1 cellular context compared by ENCODE assay signal in the genomic region with DNA sequence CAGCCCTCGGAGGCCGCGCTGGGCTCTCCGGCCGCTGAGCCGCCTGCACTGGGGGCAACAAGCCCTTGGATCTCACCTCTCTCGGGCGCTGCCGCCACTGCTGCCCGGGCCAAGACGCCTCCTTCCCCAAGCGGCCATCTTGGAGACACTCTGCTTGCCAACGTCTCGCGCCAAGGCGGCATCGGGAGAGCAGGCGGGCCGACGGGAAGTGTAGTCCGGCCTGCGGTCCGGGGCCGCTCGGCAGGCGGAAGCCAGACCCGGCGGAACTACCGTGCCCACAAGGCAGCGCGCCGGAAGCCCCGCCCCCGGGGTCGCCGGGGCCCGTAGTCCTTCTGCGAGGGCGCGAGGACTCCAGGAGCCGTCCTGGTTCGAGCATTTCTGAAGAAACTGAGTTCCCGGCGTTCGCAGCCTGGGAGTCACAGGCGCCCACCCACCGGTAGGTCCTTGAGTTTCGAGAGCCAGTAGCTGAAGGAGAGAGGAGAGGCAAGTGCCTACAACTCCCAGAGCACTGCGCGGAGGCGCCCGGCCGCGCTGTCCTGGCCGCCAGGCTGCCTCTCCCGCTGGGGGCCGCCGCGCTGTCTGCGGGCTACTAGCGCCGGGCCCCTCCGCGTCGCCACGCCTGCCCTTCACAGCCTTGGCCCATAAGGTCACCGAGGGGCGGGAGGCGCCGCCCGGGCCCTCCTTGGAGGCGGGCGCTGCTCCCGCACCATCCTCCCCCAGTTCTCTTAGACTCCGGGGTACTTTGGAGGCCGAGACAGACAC.
TF ChIP-seq lines count a peak whose summit lies in the region.

A gene with protein sequence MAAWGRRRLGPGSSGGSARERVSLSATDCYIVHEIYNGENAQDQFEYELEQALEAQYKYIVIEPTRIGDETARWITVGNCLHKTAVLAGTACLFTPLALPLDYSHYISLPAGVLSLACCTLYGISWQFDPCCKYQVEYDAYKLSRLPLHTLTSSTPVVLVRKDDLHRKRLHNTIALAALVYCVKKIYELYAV (minus strand): TSS at position 147 of the 762 bp plus-strand sequence. CDS start 9 bp downstream, at position 138.

TF ChIP-seq in GM12878, 131 proteins besides CTCF, POLR2A, EP300 and RAD21 (continued from another document and continues in another):
- TF ChIP-seq BRCA1 (IDR thresholded peaks at IDR 0.05; ENCODE audit: low read depth, low read length) (peak; percentile 72), SRF (IDR thresholded peaks at IDR 0.05; ENCODE audit: low read depth in 2 of 2, low read length in 2 of 2) (0 out of 4 replicates have a peak, but pooled peaks of 1 of the 2 experiments have one; percentile 11), BHLHE40 (IDR thresholded peaks at IDR 0.05; ENCODE audit: borderline replicate concordance in 1 of 2, low read depth in 2 of 2, low read length in 1 of 2) (0 out of 4 replicates have a peak, but pooled peaks of 1 of the 2 experiments have one; percentile 11), CREB1 (IDR thresholded peaks at IDR 0.05; ENCODE audit: low read depth) (peak; percentile 84), RB1 (IDR thresholded peaks at IDR 0.05; ENCODE audit: borderline replicate concordance) (no peak), CREM (IDR thresholded peaks at IDR 0.05; ENCODE audit: low read depth) (peak; percentile 91), SIN3A (IDR thresholded peaks at IDR 0.05; ENCODE audit: low read depth, low read length) (peak; percentile 33; the same call in 1 of the 2 replicates), ZZZ3 (IDR thresholded peaks at IDR 0.05; ENCODE audit: control insufficient read depth, insufficient read length, low read depth) (no peak), MYC (IDR thresholded peaks at IDR 0.05; ENCODE audit: insufficient read depth, insufficient read length, insufficient replicate concordance, low read length, severe bottlenecking) (no peak), SPI1 (IDR thresholded peaks at IDR 0.05; ENCODE audit: borderline replicate concordance, insufficient read depth, low read depth, low read length) (0 out of 2 replicates have a peak, but pooled peaks have one; percentile 11), IKZF1 (conservative IDR thresholded peaks at IDR 0.05) (peak; percentile 100), ZBED1 (IDR thresholded peaks at IDR 0.05; ENCODE audit: borderline replicate concordance) (no peak), GATAD2B (conservative IDR thresholded peaks at IDR 0.05; ENCODE audit: low read depth) (peak; percentile 62), DPF2 (IDR thresholded peaks at IDR 0.05) (0 out of 2 replicates have a peak, but pooled peaks have one; percentile 27), TCF12 (IDR thresholded peaks at IDR 0.05; ENCODE audit: low read depth, low read length) (0 out of 2 replicates have a peak, but pooled peaks have one; percentile 5), POLR2AphosphoS2 (IDR thresholded peaks at IDR 0.05; ENCODE audit: low read depth, low read length) (0 out of 2 replicates have a peak, but pooled peaks have one; percentile 47), NBN (IDR thresholded peaks at IDR 0.05) (0 out of 2 replicates have a peak, but pooled peaks have one; percentile 13), NR2C1 (IDR thresholded peaks at IDR 0.05) (peak; percentile 95), PAX8 (IDR thresholded peaks at IDR 0.05) (no peak), CBFB (IDR thresholded peaks at IDR 0.05; ENCODE audit: low read depth) (no peak; the same call in 1 of the 2 replicates), NFXL1 (IDR thresholded peaks at IDR 0.05; ENCODE audit: borderline replicate concordance) (no peak), LARP7 (IDR thresholded peaks at IDR 0.05) (peak; percentile 48), CBX5 (IDR thresholded peaks at IDR 0.05; ENCODE audit: low read depth) (no peak), MEF2A (IDR thresholded peaks at IDR 0.05; ENCODE audit: insufficient read depth, low read depth, low read length) (no peak)
- TF ChIP-seq, protein P1, sequence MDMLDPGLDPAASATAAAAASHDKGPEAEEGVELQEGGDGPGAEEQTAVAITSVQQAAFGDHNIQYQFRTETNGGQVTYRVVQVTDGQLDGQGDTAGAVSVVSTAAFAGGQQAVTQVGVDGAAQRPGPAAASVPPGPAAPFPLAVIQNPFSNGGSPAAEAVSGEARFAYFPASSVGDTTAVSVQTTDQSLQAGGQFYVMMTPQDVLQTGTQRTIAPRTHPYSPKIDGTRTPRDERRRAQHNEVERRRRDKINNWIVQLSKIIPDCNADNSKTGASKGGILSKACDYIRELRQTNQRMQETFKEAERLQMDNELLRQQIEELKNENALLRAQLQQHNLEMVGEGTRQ (IDR thresholded peaks at IDR 0.05; ENCODE audit: borderline replicate concordance, low read depth, low read length), result no peak
- TF ChIP-seq, protein P2, sequence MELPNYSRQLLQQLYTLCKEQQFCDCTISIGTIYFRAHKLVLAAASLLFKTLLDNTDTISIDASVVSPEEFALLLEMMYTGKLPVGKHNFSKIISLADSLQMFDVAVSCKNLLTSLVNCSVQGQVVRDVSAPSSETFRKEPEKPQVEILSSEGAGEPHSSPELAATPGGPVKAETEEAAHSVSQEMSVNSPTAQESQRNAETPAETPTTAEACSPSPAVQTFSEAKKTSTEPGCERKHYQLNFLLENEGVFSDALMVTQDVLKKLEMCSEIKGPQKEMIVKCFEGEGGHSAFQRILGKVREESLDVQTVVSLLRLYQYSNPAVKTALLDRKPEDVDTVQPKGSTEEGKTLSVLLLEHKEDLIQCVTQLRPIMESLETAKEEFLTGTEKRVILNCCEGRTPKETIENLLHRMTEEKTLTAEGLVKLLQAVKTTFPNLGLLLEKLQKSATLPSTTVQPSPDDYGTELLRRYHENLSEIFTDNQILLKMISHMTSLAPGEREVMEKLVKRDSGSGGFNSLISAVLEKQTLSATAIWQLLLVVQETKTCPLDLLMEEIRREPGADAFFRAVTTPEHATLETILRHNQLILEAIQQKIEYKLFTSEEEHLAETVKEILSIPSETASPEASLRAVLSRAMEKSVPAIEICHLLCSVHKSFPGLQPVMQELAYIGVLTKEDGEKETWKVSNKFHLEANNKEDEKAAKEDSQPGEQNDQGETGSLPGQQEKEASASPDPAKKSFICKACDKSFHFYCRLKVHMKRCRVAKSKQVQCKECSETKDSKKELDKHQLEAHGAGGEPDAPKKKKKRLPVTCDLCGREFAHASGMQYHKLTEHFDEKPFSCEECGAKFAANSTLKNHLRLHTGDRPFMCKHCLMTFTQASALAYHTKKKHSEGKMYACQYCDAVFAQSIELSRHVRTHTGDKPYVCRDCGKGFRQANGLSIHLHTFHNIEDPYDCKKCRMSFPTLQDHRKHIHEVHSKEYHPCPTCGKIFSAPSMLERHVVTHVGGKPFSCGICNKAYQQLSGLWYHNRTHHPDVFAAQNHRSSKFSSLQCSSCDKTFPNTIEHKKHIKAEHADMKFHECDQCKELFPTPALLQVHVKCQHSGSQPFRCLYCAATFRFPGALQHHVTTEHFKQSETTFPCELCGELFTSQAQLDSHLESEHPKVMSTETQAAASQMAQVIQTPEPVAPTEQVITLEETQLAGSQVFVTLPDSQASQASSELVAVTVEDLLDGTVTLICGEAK (IDR thresholded peaks at IDR 0.05; ENCODE audit: borderline replicate concordance), result peak; percentile 85; the same call in 1 of the 2 replicates
- TF ChIP-seq, protein P3, sequence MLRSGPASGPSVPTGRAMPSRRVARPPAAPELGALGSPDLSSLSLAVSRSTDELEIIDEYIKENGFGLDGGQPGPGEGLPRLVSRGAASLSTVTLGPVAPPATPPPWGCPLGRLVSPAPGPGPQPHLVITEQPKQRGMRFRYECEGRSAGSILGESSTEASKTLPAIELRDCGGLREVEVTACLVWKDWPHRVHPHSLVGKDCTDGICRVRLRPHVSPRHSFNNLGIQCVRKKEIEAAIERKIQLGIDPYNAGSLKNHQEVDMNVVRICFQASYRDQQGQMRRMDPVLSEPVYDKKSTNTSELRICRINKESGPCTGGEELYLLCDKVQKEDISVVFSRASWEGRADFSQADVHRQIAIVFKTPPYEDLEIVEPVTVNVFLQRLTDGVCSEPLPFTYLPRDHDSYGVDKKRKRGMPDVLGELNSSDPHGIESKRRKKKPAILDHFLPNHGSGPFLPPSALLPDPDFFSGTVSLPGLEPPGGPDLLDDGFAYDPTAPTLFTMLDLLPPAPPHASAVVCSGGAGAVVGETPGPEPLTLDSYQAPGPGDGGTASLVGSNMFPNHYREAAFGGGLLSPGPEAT (IDR thresholded peaks at IDR 0.05; ENCODE audit: low read depth), result peak; percentile 72; the same call in 1 of the 2 replicates
- TF ChIP-seq, protein P4, sequence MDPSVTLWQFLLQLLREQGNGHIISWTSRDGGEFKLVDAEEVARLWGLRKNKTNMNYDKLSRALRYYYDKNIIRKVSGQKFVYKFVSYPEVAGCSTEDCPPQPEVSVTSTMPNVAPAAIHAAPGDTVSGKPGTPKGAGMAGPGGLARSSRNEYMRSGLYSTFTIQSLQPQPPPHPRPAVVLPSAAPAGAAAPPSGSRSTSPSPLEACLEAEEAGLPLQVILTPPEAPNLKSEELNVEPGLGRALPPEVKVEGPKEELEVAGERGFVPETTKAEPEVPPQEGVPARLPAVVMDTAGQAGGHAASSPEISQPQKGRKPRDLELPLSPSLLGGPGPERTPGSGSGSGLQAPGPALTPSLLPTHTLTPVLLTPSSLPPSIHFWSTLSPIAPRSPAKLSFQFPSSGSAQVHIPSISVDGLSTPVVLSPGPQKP (IDR thresholded peaks at IDR 0.05; ENCODE audit: low read depth, low read length), result peak; percentile 87
- TF ChIP-seq, protein P5, sequence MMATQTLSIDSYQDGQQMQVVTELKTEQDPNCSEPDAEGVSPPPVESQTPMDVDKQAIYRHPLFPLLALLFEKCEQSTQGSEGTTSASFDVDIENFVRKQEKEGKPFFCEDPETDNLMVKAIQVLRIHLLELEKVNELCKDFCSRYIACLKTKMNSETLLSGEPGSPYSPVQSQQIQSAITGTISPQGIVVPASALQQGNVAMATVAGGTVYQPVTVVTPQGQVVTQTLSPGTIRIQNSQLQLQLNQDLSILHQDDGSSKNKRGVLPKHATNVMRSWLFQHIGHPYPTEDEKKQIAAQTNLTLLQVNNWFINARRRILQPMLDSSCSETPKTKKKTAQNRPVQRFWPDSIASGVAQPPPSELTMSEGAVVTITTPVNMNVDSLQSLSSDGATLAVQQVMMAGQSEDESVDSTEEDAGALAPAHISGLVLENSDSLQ (IDR thresholded peaks at IDR 0.05), result peak; percentile 24; the same call in 1 of the 2 replicates
- TF ChIP-seq, protein P6, sequence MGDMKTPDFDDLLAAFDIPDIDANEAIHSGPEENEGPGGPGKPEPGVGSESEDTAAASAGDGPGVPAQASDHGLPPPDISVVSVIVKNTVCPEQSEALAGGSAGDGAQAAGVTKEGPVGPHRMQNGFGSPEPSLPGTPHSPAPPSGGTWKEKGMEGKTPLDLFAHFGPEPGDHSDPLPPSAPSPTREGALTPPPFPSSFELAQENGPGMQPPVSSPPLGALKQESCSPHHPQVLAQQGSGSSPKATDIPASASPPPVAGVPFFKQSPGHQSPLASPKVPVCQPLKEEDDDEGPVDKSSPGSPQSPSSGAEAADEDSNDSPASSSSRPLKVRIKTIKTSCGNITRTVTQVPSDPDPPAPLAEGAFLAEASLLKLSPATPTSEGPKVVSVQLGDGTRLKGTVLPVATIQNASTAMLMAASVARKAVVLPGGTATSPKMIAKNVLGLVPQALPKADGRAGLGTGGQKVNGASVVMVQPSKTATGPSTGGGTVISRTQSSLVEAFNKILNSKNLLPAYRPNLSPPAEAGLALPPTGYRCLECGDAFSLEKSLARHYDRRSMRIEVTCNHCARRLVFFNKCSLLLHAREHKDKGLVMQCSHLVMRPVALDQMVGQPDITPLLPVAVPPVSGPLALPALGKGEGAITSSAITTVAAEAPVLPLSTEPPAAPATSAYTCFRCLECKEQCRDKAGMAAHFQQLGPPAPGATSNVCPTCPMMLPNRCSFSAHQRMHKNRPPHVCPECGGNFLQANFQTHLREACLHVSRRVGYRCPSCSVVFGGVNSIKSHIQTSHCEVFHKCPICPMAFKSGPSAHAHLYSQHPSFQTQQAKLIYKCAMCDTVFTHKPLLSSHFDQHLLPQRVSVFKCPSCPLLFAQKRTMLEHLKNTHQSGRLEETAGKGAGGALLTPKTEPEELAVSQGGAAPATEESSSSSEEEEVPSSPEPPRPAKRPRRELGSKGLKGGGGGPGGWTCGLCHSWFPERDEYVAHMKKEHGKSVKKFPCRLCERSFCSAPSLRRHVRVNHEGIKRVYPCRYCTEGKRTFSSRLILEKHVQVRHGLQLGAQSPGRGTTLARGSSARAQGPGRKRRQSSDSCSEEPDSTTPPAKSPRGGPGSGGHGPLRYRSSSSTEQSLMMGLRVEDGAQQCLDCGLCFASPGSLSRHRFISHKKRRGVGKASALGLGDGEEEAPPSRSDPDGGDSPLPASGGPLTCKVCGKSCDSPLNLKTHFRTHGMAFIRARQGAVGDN (IDR thresholded peaks at IDR 0.05), result peak; percentile 61
- TF ChIP-seq, protein P7, sequence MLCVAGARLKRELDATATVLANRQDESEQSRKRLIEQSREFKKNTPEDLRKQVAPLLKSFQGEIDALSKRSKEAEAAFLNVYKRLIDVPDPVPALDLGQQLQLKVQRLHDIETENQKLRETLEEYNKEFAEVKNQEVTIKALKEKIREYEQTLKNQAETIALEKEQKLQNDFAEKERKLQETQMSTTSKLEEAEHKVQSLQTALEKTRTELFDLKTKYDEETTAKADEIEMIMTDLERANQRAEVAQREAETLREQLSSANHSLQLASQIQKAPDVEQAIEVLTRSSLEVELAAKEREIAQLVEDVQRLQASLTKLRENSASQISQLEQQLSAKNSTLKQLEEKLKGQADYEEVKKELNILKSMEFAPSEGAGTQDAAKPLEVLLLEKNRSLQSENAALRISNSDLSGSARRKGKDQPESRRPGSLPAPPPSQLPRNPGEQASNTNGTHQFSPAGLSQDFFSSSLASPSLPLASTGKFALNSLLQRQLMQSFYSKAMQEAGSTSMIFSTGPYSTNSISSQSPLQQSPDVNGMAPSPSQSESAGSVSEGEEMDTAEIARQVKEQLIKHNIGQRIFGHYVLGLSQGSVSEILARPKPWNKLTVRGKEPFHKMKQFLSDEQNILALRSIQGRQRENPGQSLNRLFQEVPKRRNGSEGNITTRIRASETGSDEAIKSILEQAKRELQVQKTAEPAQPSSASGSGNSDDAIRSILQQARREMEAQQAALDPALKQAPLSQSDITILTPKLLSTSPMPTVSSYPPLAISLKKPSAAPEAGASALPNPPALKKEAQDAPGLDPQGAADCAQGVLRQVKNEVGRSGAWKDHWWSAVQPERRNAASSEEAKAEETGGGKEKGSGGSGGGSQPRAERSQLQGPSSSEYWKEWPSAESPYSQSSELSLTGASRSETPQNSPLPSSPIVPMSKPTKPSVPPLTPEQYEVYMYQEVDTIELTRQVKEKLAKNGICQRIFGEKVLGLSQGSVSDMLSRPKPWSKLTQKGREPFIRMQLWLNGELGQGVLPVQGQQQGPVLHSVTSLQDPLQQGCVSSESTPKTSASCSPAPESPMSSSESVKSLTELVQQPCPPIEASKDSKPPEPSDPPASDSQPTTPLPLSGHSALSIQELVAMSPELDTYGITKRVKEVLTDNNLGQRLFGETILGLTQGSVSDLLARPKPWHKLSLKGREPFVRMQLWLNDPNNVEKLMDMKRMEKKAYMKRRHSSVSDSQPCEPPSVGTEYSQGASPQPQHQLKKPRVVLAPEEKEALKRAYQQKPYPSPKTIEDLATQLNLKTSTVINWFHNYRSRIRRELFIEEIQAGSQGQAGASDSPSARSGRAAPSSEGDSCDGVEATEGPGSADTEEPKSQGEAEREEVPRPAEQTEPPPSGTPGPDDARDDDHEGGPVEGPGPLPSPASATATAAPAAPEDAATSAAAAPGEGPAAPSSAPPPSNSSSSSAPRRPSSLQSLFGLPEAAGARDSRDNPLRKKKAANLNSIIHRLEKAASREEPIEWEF (IDR thresholded peaks at IDR 0.05; ENCODE audit: insufficient replicate concordance, low read depth, low read length), result no peak
